Comparison of ENCODE assay signal across 1 cellular context in the genomic region with DNA sequence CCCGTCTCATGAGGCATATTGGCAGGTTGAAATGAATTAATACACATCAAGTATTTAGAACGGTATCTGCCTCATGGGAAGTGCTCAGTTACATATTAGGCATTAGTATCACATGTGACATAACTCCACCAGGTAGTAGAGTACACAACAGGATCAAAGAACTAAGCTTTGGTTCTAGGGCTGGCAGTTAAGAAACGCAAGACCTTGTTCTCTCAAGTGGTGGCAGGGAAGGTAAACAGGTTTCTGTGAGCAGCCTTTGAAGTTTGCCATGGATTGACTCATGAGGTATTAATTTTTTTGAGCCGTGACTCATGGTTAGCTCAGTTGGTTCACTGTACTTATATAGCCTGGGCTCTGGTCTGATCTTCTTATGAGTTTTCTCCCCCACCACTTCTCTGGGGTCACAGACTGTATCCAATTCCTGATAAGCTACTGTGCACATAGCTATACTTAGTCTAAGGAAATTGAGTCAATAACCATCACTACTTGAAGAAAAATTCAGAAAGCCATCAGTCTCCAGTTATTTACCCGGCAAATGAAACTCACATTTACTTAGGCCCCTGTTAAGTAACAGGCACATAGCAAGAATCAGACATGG.
TF ChIP-seq lines count a peak whose summit lies in the region.

No MANE protein-coding gene starts in this region.

TF ChIP-seq in HepG2, 621 proteins besides CTCF, POLR2A, EP300 and RAD21 (continued from another document and continues in another):
- TF ChIP-seq, protein P1, sequence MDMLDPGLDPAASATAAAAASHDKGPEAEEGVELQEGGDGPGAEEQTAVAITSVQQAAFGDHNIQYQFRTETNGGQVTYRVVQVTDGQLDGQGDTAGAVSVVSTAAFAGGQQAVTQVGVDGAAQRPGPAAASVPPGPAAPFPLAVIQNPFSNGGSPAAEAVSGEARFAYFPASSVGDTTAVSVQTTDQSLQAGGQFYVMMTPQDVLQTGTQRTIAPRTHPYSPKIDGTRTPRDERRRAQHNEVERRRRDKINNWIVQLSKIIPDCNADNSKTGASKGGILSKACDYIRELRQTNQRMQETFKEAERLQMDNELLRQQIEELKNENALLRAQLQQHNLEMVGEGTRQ (IDR thresholded peaks at IDR 0.05; ENCODE audit: low read depth, low read length), result no peak
- TF ChIP-seq, protein P1 (CRISPR knock-in tag; IDR thresholded peaks at IDR 0.05; ENCODE audit: borderline replicate concordance), result peak; percentile 51; the same call in 1 of the 2 replicates
- TF ChIP-seq ZNF383 (CRISPR knock-in tag; IDR thresholded peaks at IDR 0.05; ENCODE audit: borderline replicate concordance), result no peak
- no peak for TF ChIP-seq ZNF678 (CRISPR knock-in tag; IDR thresholded peaks at IDR 0.05)
- no peak for TF ChIP-seq TMF1 (CRISPR knock-in tag; IDR thresholded peaks at IDR 0.05; ENCODE audit: low read depth)
- TF ChIP-seq, protein P2, sequence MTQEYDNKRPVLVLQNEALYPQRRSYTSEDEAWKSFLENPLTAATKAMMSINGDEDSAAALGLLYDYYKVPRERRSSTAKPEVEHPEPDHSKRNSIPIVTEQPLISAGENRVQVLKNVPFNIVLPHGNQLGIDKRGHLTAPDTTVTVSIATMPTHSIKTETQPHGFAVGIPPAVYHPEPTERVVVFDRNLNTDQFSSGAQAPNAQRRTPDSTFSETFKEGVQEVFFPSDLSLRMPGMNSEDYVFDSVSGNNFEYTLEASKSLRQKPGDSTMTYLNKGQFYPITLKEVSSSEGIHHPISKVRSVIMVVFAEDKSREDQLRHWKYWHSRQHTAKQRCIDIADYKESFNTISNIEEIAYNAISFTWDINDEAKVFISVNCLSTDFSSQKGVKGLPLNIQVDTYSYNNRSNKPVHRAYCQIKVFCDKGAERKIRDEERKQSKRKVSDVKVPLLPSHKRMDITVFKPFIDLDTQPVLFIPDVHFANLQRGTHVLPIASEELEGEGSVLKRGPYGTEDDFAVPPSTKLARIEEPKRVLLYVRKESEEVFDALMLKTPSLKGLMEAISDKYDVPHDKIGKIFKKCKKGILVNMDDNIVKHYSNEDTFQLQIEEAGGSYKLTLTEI (CRISPR knock-in tag; conservative IDR thresholded peaks at IDR 0.05), result no peak
- TF ChIP-seq AGO2 (optimal IDR thresholded peaks at IDR 0.05; ENCODE audit: low read depth, low read length), result no peak
- TF ChIP-seq MAF1 (CRISPR knock-in tag; IDR thresholded peaks at IDR 0.05; ENCODE audit: borderline replicate concordance), result no peak
- TF ChIP-seq, protein P3, sequence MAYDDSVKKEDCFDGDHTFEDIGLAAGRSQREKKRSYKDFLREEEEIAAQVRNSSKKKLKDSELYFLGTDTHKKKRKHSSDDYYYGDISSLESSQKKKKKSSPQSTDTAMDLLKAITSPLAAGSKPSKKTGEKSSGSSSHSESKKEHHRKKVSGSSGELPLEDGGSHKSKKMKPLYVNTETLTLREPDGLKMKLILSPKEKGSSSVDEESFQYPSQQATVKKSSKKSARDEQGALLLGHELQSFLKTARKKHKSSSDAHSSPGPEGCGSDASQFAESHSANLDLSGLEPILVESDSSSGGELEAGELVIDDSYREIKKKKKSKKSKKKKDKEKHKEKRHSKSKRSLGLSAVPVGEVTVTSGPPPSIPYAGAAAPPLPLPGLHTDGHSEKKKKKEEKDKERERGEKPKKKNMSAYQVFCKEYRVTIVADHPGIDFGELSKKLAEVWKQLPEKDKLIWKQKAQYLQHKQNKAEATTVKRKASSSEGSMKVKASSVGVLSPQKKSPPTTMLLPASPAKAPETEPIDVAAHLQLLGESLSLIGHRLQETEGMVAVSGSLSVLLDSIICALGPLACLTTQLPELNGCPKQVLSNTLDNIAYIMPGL (CRISPR knock-in tag; IDR thresholded peaks at IDR 0.05; ENCODE audit: borderline replicate concordance in 1 of 2, low read depth in 1 of 2), result peak; percentile 38 to 61; a peak in 1 of 4 replicates
- TF ChIP-seq ZNF10 (CRISPR knock-in tag; IDR thresholded peaks at IDR 0.05; ENCODE audit: borderline replicate concordance, low read depth), result no peak
- 0 out of 2 replicates have a peak, but pooled peaks have one; percentile 50 for TF ChIP-seq SNAI1 (CRISPR knock-in tag; IDR thresholded peaks at IDR 0.05; ENCODE audit: borderline replicate concordance)
- TF ChIP-seq, protein P4, sequence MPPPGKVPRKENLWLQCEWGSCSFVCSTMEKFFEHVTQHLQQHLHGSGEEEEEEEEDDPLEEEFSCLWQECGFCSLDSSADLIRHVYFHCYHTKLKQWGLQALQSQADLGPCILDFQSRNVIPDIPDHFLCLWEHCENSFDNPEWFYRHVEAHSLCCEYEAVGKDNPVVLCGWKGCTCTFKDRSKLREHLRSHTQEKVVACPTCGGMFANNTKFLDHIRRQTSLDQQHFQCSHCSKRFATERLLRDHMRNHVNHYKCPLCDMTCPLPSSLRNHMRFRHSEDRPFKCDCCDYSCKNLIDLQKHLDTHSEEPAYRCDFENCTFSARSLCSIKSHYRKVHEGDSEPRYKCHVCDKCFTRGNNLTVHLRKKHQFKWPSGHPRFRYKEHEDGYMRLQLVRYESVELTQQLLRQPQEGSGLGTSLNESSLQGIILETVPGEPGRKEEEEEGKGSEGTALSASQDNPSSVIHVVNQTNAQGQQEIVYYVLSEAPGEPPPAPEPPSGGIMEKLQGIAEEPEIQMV (CRISPR knock-in tag; IDR thresholded peaks at IDR 0.05; ENCODE audit: low read depth), result 0 out of 2 replicates have a peak, but pooled peaks have one; percentile 57
- 0 out of 2 replicates have a peak, but pooled peaks have one; percentile 60 for TF ChIP-seq ZFP90 (CRISPR knock-in tag; IDR thresholded peaks at IDR 0.05; ENCODE audit: borderline replicate concordance)
- TF ChIP-seq, protein P5, sequence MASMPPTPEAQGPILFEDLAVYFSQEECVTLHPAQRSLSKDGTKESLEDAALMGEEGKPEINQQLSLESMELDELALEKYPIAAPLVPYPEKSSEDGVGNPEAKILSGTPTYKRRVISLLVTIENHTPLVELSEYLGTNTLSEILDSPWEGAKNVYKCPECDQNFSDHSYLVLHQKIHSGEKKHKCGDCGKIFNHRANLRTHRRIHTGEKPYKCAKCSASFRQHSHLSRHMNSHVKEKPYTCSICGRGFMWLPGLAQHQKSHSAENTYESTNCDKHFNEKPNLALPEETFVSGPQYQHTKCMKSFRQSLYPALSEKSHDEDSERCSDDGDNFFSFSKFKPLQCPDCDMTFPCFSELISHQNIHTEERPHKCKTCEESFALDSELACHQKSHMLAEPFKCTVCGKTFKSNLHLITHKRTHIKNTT (CRISPR knock-in tag; IDR thresholded peaks at IDR 0.05), result no peak
- peak; percentile 79; the same call in 1 of the 2 replicates for TF ChIP-seq LCORL (IDR thresholded peaks at IDR 0.05)
- peak; percentile 90 for TF ChIP-seq LCORL (CRISPR knock-in tag; IDR thresholded peaks at IDR 0.05)
- TF ChIP-seq TRIM24 (CRISPR knock-in tag; IDR thresholded peaks at IDR 0.05), result peak; percentile 86
- TF ChIP-seq, protein P6, sequence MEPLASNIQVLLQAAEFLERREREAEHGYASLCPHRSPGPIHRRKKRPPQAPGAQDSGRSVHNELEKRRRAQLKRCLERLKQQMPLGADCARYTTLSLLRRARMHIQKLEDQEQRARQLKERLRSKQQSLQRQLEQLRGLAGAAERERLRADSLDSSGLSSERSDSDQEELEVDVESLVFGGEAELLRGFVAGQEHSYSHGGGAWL (CRISPR knock-in tag; IDR thresholded peaks at IDR 0.05), result no peak
- no peak for TF ChIP-seq TBP (CRISPR knock-in tag; IDR thresholded peaks at IDR 0.05)
- peak; percentile 84; the same call in 1 of the 2 replicates for TF ChIP-seq AKAP8 (CRISPR knock-in tag; IDR thresholded peaks at IDR 0.05)
- TF ChIP-seq, protein P7, sequence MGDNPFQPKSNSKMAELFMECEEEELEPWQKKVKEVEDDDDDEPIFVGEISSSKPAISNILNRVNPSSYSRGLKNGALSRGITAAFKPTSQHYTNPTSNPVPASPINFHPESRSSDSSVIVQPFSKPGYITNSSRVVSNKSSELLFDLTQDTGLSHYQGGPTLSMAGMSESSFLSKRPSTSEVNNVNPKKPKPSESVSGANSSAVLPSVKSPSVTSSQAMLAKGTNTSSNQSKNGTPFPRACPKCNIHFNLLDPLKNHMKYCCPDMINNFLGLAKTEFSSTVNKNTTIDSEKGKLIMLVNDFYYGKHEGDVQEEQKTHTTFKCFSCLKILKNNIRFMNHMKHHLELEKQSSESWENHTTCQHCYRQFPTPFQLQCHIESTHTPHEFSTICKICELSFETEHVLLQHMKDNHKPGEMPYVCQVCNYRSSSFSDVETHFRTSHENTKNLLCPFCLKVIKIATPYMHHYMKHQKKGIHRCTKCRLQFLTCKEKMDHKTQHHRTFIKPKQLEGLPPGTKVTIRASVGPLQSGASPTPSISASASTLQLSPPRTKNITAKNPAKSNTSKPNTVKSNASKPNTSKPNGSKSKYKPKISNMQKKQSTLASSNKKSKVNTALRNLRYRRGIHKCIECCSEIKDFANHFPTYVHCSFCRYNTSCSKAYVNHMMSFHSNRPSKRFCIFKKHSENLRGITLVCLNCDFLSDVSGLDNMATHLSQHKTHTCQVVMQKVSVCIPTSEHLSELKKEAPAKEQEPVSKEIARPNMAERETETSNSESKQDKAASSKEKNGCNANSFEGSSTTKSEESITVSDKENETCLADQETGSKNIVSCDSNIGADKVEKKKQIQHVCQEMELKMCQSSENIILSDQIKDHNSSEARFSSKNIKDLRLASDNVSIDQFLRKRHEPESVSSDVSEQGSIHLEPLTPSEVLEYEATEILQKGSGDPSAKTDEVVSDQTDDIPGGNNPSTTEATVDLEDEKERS (CRISPR knock-in tag; IDR thresholded peaks at IDR 0.05), result peak; percentile 87; the same call in 1 of the 2 replicates
- peak; percentile 66; the same call in 1 of the 2 replicates for TF ChIP-seq ZSCAN21 (CRISPR knock-in tag; IDR thresholded peaks at IDR 0.05; ENCODE audit: borderline replicate concordance)
- no peak for TF ChIP-seq GZF1 (CRISPR knock-in tag; IDR thresholded peaks at IDR 0.05)
- peak; percentile 94 for TF ChIP-seq SOX5 (CRISPR knock-in tag; IDR thresholded peaks at IDR 0.05; ENCODE audit: borderline replicate concordance)
- TF ChIP-seq, protein P8, sequence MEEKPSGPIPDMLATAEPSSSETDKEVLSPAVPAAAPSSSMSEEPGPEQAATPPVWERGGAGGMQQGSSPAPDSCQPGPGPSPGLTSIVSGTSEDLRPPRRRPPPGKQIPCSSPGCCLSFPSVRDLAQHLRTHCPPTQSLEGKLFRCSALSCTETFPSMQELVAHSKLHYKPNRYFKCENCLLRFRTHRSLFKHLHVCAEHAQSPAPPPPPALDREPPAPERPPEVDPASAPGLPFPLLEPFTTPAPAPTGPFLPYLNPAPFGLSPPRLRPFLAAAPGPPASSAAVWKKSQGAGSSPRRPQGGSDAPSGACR (CRISPR knock-in tag; IDR thresholded peaks at IDR 0.05), result 0 out of 2 replicates have a peak, but pooled peaks have one; percentile 76
- TF ChIP-seq, protein P9, sequence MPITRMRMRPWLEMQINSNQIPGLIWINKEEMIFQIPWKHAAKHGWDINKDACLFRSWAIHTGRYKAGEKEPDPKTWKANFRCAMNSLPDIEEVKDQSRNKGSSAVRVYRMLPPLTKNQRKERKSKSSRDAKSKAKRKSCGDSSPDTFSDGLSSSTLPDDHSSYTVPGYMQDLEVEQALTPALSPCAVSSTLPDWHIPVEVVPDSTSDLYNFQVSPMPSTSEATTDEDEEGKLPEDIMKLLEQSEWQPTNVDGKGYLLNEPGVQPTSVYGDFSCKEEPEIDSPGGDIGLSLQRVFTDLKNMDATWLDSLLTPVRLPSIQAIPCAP (CRISPR knock-in tag; IDR thresholded peaks at IDR 0.05; ENCODE audit: low read depth), result no peak
- TF ChIP-seq PHF8 (CRISPR knock-in tag; IDR thresholded peaks at IDR 0.05), result no peak
- TF ChIP-seq ZNF556 (CRISPR knock-in tag; IDR thresholded peaks at IDR 0.05; ENCODE audit: borderline replicate concordance), result peak; percentile 79; the same call in 1 of the 2 replicates
- TF ChIP-seq MATR3 (CRISPR knock-in tag; IDR thresholded peaks at IDR 0.05), result no peak
- peak; percentile 82; the same call in 1 of the 2 replicates for TF ChIP-seq KAT8 (CRISPR knock-in tag; IDR thresholded peaks at IDR 0.05)
- TF ChIP-seq, protein P10, sequence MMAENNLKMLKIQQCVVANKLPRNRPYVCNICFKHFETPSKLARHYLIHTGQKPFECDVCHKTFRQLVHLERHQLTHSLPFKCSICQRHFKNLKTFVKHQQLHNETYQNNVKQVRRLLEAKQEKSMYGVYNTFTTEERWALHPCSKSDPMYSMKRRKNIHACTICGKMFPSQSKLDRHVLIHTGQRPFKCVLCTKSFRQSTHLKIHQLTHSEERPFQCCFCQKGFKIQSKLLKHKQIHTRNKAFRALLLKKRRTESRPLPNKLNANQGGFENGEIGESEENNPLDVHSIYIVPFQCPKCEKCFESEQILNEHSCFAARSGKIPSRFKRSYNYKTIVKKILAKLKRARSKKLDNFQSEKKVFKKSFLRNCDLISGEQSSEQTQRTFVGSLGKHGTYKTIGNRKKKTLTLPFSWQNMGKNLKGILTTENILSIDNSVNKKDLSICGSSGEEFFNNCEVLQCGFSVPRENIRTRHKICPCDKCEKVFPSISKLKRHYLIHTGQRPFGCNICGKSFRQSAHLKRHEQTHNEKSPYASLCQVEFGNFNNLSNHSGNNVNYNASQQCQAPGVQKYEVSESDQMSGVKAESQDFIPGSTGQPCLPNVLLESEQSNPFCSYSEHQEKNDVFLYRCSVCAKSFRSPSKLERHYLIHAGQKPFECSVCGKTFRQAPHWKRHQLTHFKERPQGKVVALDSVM (CRISPR knock-in tag; IDR thresholded peaks at IDR 0.05), result 0 out of 2 replicates have a peak, but pooled peaks have one; percentile 36
- no peak for TF ChIP-seq NBN (conservative IDR thresholded peaks at IDR 0.05)
- TF ChIP-seq, protein P11, sequence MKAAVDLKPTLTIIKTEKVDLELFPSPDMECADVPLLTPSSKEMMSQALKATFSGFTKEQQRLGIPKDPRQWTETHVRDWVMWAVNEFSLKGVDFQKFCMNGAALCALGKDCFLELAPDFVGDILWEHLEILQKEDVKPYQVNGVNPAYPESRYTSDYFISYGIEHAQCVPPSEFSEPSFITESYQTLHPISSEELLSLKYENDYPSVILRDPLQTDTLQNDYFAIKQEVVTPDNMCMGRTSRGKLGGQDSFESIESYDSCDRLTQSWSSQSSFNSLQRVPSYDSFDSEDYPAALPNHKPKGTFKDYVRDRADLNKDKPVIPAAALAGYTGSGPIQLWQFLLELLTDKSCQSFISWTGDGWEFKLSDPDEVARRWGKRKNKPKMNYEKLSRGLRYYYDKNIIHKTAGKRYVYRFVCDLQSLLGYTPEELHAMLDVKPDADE (CRISPR knock-in tag; IDR thresholded peaks at IDR 0.05), result no peak
- peak; percentile 28; the same call in 1 of the 2 replicates for TF ChIP-seq ELF1 (CRISPR knock-in tag; IDR thresholded peaks at IDR 0.05)
- no peak for TF ChIP-seq MLLT10 (CRISPR knock-in tag; IDR thresholded peaks at IDR 0.05)
- TF ChIP-seq NR2C2 (CRISPR knock-in tag; IDR thresholded peaks at IDR 0.05; ENCODE audit: borderline replicate concordance), result peak; percentile 68; the same call in 1 of the 2 replicates
- peak; percentile 61 for TF ChIP-seq MXD4 (CRISPR knock-in tag; IDR thresholded peaks at IDR 0.05)
- peak; percentile 67 for TF ChIP-seq ZEB1 (IDR thresholded peaks at IDR 0.05; ENCODE audit: insufficient replicate concordance, low read depth)
- TF ChIP-seq PPARG (CRISPR knock-in tag; conservative IDR thresholded peaks at IDR 0.05), result peak; percentile 93
